ENCODE assay signal across 27 cellular contexts in the genomic region with DNA sequence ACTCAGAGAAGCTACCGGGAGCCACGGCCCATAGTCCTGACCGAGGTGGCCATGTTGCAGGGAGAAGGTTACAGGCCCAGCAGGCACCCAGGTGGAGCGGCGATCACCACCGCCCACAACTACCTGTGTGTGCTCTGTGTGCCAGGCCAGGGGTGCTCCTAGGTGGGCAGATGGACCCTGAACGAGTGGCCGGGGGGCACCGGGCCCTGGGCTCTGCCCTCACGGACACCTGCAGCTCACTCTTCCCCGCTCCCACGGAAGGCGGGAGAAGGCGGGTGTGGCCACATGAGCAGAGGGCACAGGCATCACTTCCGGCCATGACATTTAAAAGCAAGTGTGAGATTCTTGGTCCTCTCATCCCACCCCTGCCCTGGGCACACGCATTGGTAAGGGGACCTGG.
"Had no signal": no experiment of that assay in that cellular context is flagged by ENCODE, and none has a peak within 500 bp of the region (broad histone marks: within the 10 kb centered on the region; RNA-seq: fewer than 3 reads in every experiment).

No MANE protein-coding gene starts in this region.

- H3K27me3 Mint-ChIP-seq: naive thymus-derived CD4-positive, alpha-beta T cell; natural killer cell treated with Interleukin-12 subunit alpha and Interleukin-12 subunit beta and Interleukin-15 and Interleukin-18, amount 100 ng/mL, for 72 hours; stimulated activated naive CD8-positive, alpha-beta T cell treated with anti-CD3 and anti-CD28 coated beads, Interleukin-15, Interleukin-2, amounts not matched to agents 100 ng/mL and 50 ng/mL, for 24 hours; type B pancreatic cell had no signal

- H3K27me3 ChIP-seq: pancreas, sigmoid colon, spleen, suprapubic skin, tibial artery, uterus had no signal

- H3K4me1 ChIP-seq: pancreas, uterus had no signal

- H3K36me3 Mint-ChIP-seq: memory B cell; naive thymus-derived CD4-positive, alpha-beta T cell; natural killer cell treated with Interleukin-12 subunit alpha and Interleukin-12 subunit beta and Interleukin-15 and Interleukin-18, amount 100 ng/mL, for 72 hours; stimulated activated effector memory CD8-positive, alpha-beta T cell treated with anti-CD3 and anti-CD28 coated beads, Interleukin-12 subunit alpha, Interleukin-12 subunit beta, amount 100 ng/mL, for 72 hours; type B pancreatic cell had no signal

- DNase-seq: hypothalamus; islet precursor cell; left ventricle myocardium inferior; midbrain; mucosa of descending colon; naive thymus-derived CD4-positive, alpha-beta T cell; nucleus accumbens; pancreas; posterior cingulate gyrus; retina; right cardiac atrium; sigmoid colon; small intestine; spleen; stimulated activated CD4-positive, alpha-beta T cell treated with anti-CD3 and anti-CD28 coated beads, Interleukin-4, amount 100 ng/mL, for 24 hours; stimulated activated naive CD4-positive, alpha-beta T cell; tibial artery; uterus had no signal

- H3K9me3 Mint-ChIP-seq: memory B cell; naive thymus-derived CD4-positive, alpha-beta T cell; natural killer cell treated with Interleukin-12 subunit alpha and Interleukin-12 subunit beta and Interleukin-15 and Interleukin-18, amount 100 ng/mL, for 72 hours; stimulated activated effector memory CD8-positive, alpha-beta T cell treated with anti-CD3 and anti-CD28 coated beads, Interleukin-12 subunit alpha, Interleukin-12 subunit beta, amount 100 ng/mL, for 72 hours; stimulated activated naive CD8-positive, alpha-beta T cell treated with anti-CD3 and anti-CD28 coated beads, Interleukin-15, Interleukin-2, amounts not matched to agents 100 ng/mL and 50 ng/mL, for 24 hours; type B pancreatic cell had no signal

- ATAC-seq: mucosa of descending colon; natural killer cell treated with Interleukin-12 subunit alpha and Interleukin-12 subunit beta and Interleukin-15 and Interleukin-18, amount 100 ng/mL, for 72 hours; pancreas; right cardiac atrium; stimulated activated effector memory CD8-positive, alpha-beta T cell treated with anti-CD3 and anti-CD28 coated beads, Interleukin-12 subunit alpha, Interleukin-12 subunit beta, amount 100 ng/mL, for 72 hours had no signal

- H3K27ac ChIP-seq: left ventricle myocardium inferior, pancreas, prostate gland, sigmoid colon, spleen, suprapubic skin, uterus had no signal

- H3K27ac Mint-ChIP-seq: memory B cell; natural killer cell treated with Interleukin-12 subunit alpha and Interleukin-12 subunit beta and Interleukin-15 and Interleukin-18, amount 100 ng/mL, for 72 hours; stimulated activated effector memory CD8-positive, alpha-beta T cell treated with anti-CD3 and anti-CD28 coated beads, Interleukin-12 subunit alpha, Interleukin-12 subunit beta, amount 100 ng/mL, for 72 hours; stimulated activated naive CD8-positive, alpha-beta T cell treated with anti-CD3 and anti-CD28 coated beads, Interleukin-15, Interleukin-2, amounts not matched to agents 100 ng/mL and 50 ng/mL, for 24 hours; type B pancreatic cell had no signal

- H3K4me3 ChIP-seq: left ventricle myocardium inferior, lung, mucosa of descending colon, pancreas, prostate gland, sigmoid colon, spleen, suprapubic skin, thoracic aorta, tibial artery, uterus had no signal

- H3K9me3 ChIP-seq: left ventricle myocardium inferior, mucosa of descending colon, pancreas, prostate gland, sigmoid colon, spleen, suprapubic skin, thoracic aorta, tibial artery, uterus had no signal

- H3K4me3 Mint-ChIP-seq: memory B cell; naive thymus-derived CD4-positive, alpha-beta T cell; natural killer cell treated with Interleukin-12 subunit alpha and Interleukin-12 subunit beta and Interleukin-15 and Interleukin-18, amount 100 ng/mL, for 72 hours; stimulated activated effector memory CD8-positive, alpha-beta T cell treated with anti-CD3 and anti-CD28 coated beads, Interleukin-12 subunit alpha, Interleukin-12 subunit beta, amount 100 ng/mL, for 72 hours; stimulated activated naive CD8-positive, alpha-beta T cell treated with anti-CD3 and anti-CD28 coated beads, Interleukin-15, Interleukin-2, amounts not matched to agents 100 ng/mL and 50 ng/mL, for 24 hours; type B pancreatic cell had no signal

- H3K4me1 Mint-ChIP-seq: memory B cell; stimulated activated effector memory CD8-positive, alpha-beta T cell treated with anti-CD3 and anti-CD28 coated beads, Interleukin-12 subunit alpha, Interleukin-12 subunit beta, amount 100 ng/mL, for 72 hours had no signal

- FAIRE-seq: pancreas, small intestine had no signal

- H3K36me3 ChIP-seq: left ventricle myocardium inferior, pancreas, prostate gland, sigmoid colon, spleen, suprapubic skin, thoracic aorta, tibial artery, uterus had no signal
